Comparison of ENCODE assay signal across 18 cellular contexts in genomic region chr5:176862330-176862995, GRCh38. TPM values are rescaled to one million over a fixed set of nuclear protein-coding genes. Genes with fewer than 3 reads are reported as not detected.
A peak's percentile ranks its signal among the peaks of the same experiment; 100 is the strongest.
DNase-seq lines count a peak whose midpoint lies in the region; ATAC-seq, FAIRE-seq and TF ChIP-seq lines count a peak whose summit lies in the region.
"Had no signal": no experiment of that assay in that cellular context is flagged by ENCODE, and none has a peak within 500 bp of the region (broad histone marks: within the 10 kb centered on the region; RNA-seq: fewer than 3 reads in every experiment).

No MANE protein-coding gene starts in this region.

- no peak overlapping the region for H2AFZ ChIP-seq in HepG2 (ENCODE audit: low read length)

- FAIRE-seq in HepG2 (lab: Jason Lieb, UNC), result no peak
- FAIRE-seq: A204.1, G401.6, H54 had no signal

- no peak for DNase-seq in HepG2 (ENCODE audit: low spot score)
- no peak for DNase-seq in right lobe of liver
- DNase-seq in RPMI8226, result peak; percentile 42
- peak; percentile 45 for DNase-seq in left kidney (ENCODE audit: low read depth, low spot score)
- no peak for DNase-seq in KBM-7
- DNase-seq in SW480 (ENCODE audit: low spot score), result no peak
- no peak for DNase-seq in NCI-H446 (lab: John Stamatoyannopoulos, UW)
- DNase-seq: C1 segment of cervical spinal cord, DND-41, MV-4-11, NCI-H1417 treated with DMSO at 0.1 percent for 48 hours, NCI-H1930, NCI-H2171, NCI-H446 treated with DMSO at 0.1 percent for 48 hours, Peyer's patch had no signal

- H3K27ac ChIP-seq in HepG2 (ENCODE audit: extremely low read length, insufficient read depth, low read length) (no peak overlapping the region), right lobe of liver (no peak overlapping the region)
- H3K27ac ChIP-seq: Peyer's patch had no signal

- no peak overlapping the region for H3K9ac ChIP-seq in HepG2 (ENCODE audit: insufficient read depth, low read depth, low read length)

- intact Hi-C loops in HepG2 (cut with micrococcal nuclease; ENCODE audit: unreplicated experiment) (no loop called here), right lobe of liver (cut with DNase I) (no loop called here)

- 14% methylated on average over 10 of the region's 28 CpGs for WGBS in HepG2 (ENCODE audit: low lambda C conversion rate)
- 42% methylated on average over 9 of the region's 28 CpGs for WGBS in right lobe of liver (ENCODE audit: insufficient coverage, low coverage, low lambda C conversion rate, missing lambda C conversion rate)

- H3K27me3 ChIP-seq in HepG2 (ENCODE audit: control insufficient read depth in 1 of 2, insufficient read depth in 2 of 2, low read length in 2 of 2) (peaks cover 36 to 85% of the 10 kb centered on the region in 2 experiments; a peak in 4 of 5 replicates), right lobe of liver (no peaks in the 10 kb centered on the region)

- in situ Hi-C loops in HepG2 (cut with HindIII; ENCODE audit: extremely low pct_ligation_motif_present, low pct_unique_long_range_greater_than_20kb), result no loop called here
- in situ Hi-C loops in KBM-7 (cut with MboI; ENCODE audit: low pct_unique_long_range_greater_than_20kb, low sequenced_read_pairs), result no loop called here

- TF ChIP-seq POLR2A in HepG2 (IDR thresholded peaks at IDR 0.05; ENCODE audit: insufficient read depth in 1 of 2, low read depth in 2 of 2, low read length in 2 of 2) (no peak), right lobe of liver (IDR thresholded peaks at IDR 0.05) (no peak)

- H3K36me3 ChIP-seq in HepG2 (replicated peaks in 1 of 2; ENCODE audit: control insufficient read depth in 1 of 2, insufficient read depth in 2 of 2, low read length in 2 of 2) (no peaks in the 10 kb centered on the region), right lobe of liver (no peaks in the 10 kb centered on the region)
- H3K36me3 ChIP-seq: Peyer's patch had no signal

- H3K4me3 ChIP-seq in HepG2 (replicated peaks in 1 of 3; ENCODE audit: insufficient read depth in 1 of 3, low read depth in 2 of 3, low read length in 3 of 3) (no peak overlapping the region), right lobe of liver (no peak overlapping the region)
- H3K4me3 ChIP-seq: Peyer's patch had no signal

- no peak overlapping the region for H3K4me2 ChIP-seq in HepG2 (ENCODE audit: low read depth, low read length)

- TF ChIP-seq EP300 in HepG2 (IDR thresholded peaks at IDR 0.05; ENCODE audit: low read depth in 2 of 2, low read length in 2 of 2) (no peak), HepG2 (CRISPR knock-in tag; IDR thresholded peaks at IDR 0.05; ENCODE audit: borderline replicate concordance) (no peak)

- ATAC-seq in HepG2 (no peak), right lobe of liver (no peak)

- POLR2A ChIA-PET in HepG2 (lab: Yijun Ruan, JAX), result no interaction called here

- BruUV-seq in HepG2 (replicated peaks; lab: Mats Ljungman, UMichigan), result no TSS peak

- H3K9me3 ChIP-seq in HepG2 (ENCODE audit: low read length) (no peaks in the 10 kb centered on the region), right lobe of liver (no peaks in the 10 kb centered on the region)
- H3K9me3 ChIP-seq: Peyer's patch had no signal

- no peak for TF ChIP-seq RAD21 in HepG2 (CRISPR knock-in tag; IDR thresholded peaks at IDR 0.05)

- no peaks in the 10 kb centered on the region for H3K79me2 ChIP-seq in HepG2 (ENCODE audit: insufficient read depth, low read length)

- 0 out of 2 replicates have a peak, but pooled peaks cover 6% of the 10 kb centered on the region for H4K20me1 ChIP-seq in HepG2 (ENCODE audit: insufficient read depth, low read length)

- CTCF ChIA-PET in HepG2 (lab: Yijun Ruan, JAX; ENCODE audit: low intra/inter-chr PET ratio, low total read pairs), result no interaction called here

- H3K4me1 ChIP-seq in HepG2 (ENCODE audit: insufficient read depth, low read length) (no peaks in the 10 kb centered on the region), right lobe of liver (no peaks in the 10 kb centered on the region)
- H3K4me1 ChIP-seq: Peyer's patch had no signal

- no peak for TF ChIP-seq CTCF in HepG2 (CRISPR knock-in tag; IDR thresholded peaks at IDR 0.05)
- TF ChIP-seq CTCF in right lobe of liver (IDR thresholded peaks at IDR 0.05), result no peak

TF ChIP-seq in HepG2, 621 proteins besides CTCF, POLR2A, EP300 and RAD21:
- TF ChIP-seq STAT6 (CRISPR knock-in tag; IDR thresholded peaks at IDR 0.05; ENCODE audit: borderline replicate concordance), result no peak
- TF ChIP-seq TCF12 (IDR thresholded peaks at IDR 0.05), result no peak
- no peak for TF ChIP-seq TCF12 (CRISPR knock-in tag; IDR thresholded peaks at IDR 0.05)
- TF ChIP-seq ZSCAN30 (CRISPR knock-in tag; IDR thresholded peaks at IDR 0.05), result no peak
- 0 out of 2 replicates have a peak, but pooled peaks have one; percentile 20 for TF ChIP-seq HNRNPL (IDR thresholded peaks at IDR 0.05; ENCODE audit: low read depth, low read length)
- TF ChIP-seq MTA1 (CRISPR knock-in tag; IDR thresholded peaks at IDR 0.05; ENCODE audit: borderline replicate concordance), result no peak
TF ChIP-seq in HepG2: peak in this region for 1.

RNA-seq across cellular contexts. Expression of gene HK3, which starts 36.7 kb away (rescaled TPM):
- total RNA-seq in HepG2 (2016; rRNA removed; fragmentation: Illumina TruSeq; extraction: Trizol), result not detected in 2 replicates
- total RNA-seq in HepG2 (2016; cell fraction: cytosol; rRNA removed; fragmentation: Illumina TruSeq; extraction: Trizol; ENCODE audit: low read depth), result not detected in 2 replicates
- not detected in 2 replicates for total RNA-seq in HepG2 (2016; cell fraction: insoluble cytoplasmic fraction; rRNA removed; fragmentation: Illumina TruSeq; extraction: Trizol)
- total RNA-seq in HepG2 (2016; cell fraction: membrane; rRNA removed; fragmentation: Illumina TruSeq; extraction: Trizol), result not detected in 2 replicates
- not detected in 2 replicates for total RNA-seq in HepG2 (2016; cell fraction: nucleus; rRNA removed; fragmentation: Illumina TruSeq; extraction: Trizol)
- polyA plus RNA-seq in HepG2 (2011; rRNA removed), result 0.13 TPM in 1 of 2 replicates, not detected in the other
- not detected in 2 replicates for polyA plus RNA-seq in HepG2 (2011; cell fraction: cytosol; rRNA removed)
- 0.28 and 0.32 TPM in 2 replicates for polyA plus RNA-seq in HepG2 (2011; cell fraction: nucleus; rRNA removed)
- polyA plus RNA-seq in HepG2 (2012), result not detected in 2 replicates
- polyA plus RNA-seq in HepG2 (2016; cell fraction: cytosol; fragmentation: Illumina TruSeq; extraction: Trizol; ENCODE audit: low read depth), result not detected in 2 replicates
- polyA plus RNA-seq in HepG2 (2016; cell fraction: insoluble cytoplasmic fraction; fragmentation: Illumina TruSeq; extraction: Trizol; ENCODE audit: low read depth), result not detected in 2 replicates
- polyA plus RNA-seq in HepG2 (2016; cell fraction: membrane; fragmentation: Illumina TruSeq; extraction: Trizol; ENCODE audit: low read depth), result not detected in 2 replicates
- polyA plus RNA-seq in HepG2 (2016; cell fraction: nucleus; fragmentation: Illumina TruSeq; extraction: Trizol; ENCODE audit: insufficient read depth, low read depth), result not detected in 2 replicates
- polyA minus RNA-seq in HepG2 (2011; rRNA and poly(A)+ RNA removed; ENCODE audit: low replicate concordance), result not detected in 2 replicates
- polyA minus RNA-seq in HepG2 (2011; cell fraction: cytosol; rRNA and poly(A)+ RNA removed), result not detected in 2 replicates
- not detected in 2 replicates for polyA minus RNA-seq in HepG2 (2011; cell fraction: nucleus; rRNA and poly(A)+ RNA removed)
- 10 to 100 TPM in 2 of 6 experiments, 1 to 10 TPM in 4; 2.3 to 21.1 (median 9.1) TPM for total RNA-seq in right lobe of liver

RNA-seq across cellular contexts. Expression of gene UNC5A, which starts 52.1 kb away (rescaled TPM):
- not detected in 2 replicates for total RNA-seq in HepG2 (2016; rRNA removed; fragmentation: Illumina TruSeq; extraction: Trizol)
- total RNA-seq in HepG2 (2016; cell fraction: cytosol; rRNA removed; fragmentation: Illumina TruSeq; extraction: Trizol; ENCODE audit: low read depth), result not detected in 2 replicates
- total RNA-seq in HepG2 (2016; cell fraction: insoluble cytoplasmic fraction; rRNA removed; fragmentation: Illumina TruSeq; extraction: Trizol), result not detected in 2 replicates
- not detected in 2 replicates for total RNA-seq in HepG2 (2016; cell fraction: membrane; rRNA removed; fragmentation: Illumina TruSeq; extraction: Trizol)
- not detected in 2 replicates for total RNA-seq in HepG2 (2016; cell fraction: nucleus; rRNA removed; fragmentation: Illumina TruSeq; extraction: Trizol)
- polyA plus RNA-seq in HepG2 (2011; rRNA removed), result 0.03 TPM in 1 of 2 replicates, not detected in the other
- 0.01 TPM in 1 of 2 replicates, not detected in the other for polyA plus RNA-seq in HepG2 (2011; cell fraction: cytosol; rRNA removed)
- polyA plus RNA-seq in HepG2 (2011; cell fraction: nucleus; rRNA removed), result 0.10 TPM in 1 of 2 replicates, not detected in the other
- not detected in 2 replicates for polyA plus RNA-seq in HepG2 (2012)
- polyA plus RNA-seq in HepG2 (2016; cell fraction: cytosol; fragmentation: Illumina TruSeq; extraction: Trizol; ENCODE audit: low read depth), result not detected in 2 replicates
- not detected in 2 replicates for polyA plus RNA-seq in HepG2 (2016; cell fraction: insoluble cytoplasmic fraction; fragmentation: Illumina TruSeq; extraction: Trizol; ENCODE audit: low read depth)
- 0.06 TPM in 1 of 2 replicates, not detected in the other for polyA plus RNA-seq in HepG2 (2016; cell fraction: membrane; fragmentation: Illumina TruSeq; extraction: Trizol; ENCODE audit: low read depth)
- not detected in 2 replicates for polyA plus RNA-seq in HepG2 (2016; cell fraction: nucleus; fragmentation: Illumina TruSeq; extraction: Trizol; ENCODE audit: insufficient read depth, low read depth)
- polyA minus RNA-seq in HepG2 (2011; rRNA and poly(A)+ RNA removed; ENCODE audit: low replicate concordance), result not detected in 2 replicates
- not detected in 2 replicates for polyA minus RNA-seq in HepG2 (2011; cell fraction: cytosol; rRNA and poly(A)+ RNA removed)
- polyA minus RNA-seq in HepG2 (2011; cell fraction: nucleus; rRNA and poly(A)+ RNA removed), result not detected in 2 replicates
- not detected for total RNA-seq in right lobe of liver

Comparison
In these comparisons a context has a peak if more than half of its experiments do, and no peak if none do; other contexts are left out.
1. DNase-seq: peak in RPMI8226 (single experiment) and left kidney (single experiment); none in HepG2 (single experiment), right lobe of liver (0 of 3), KBM-7 (single experiment), SW480 (single experiment) and NCI-H446 (0 of 2).